ENCODE assay signal across 40 cellular contexts in genomic region chr21:40318371-40318770, GRCh38.
"Had no signal": no experiment of that assay in that cellular context is flagged by ENCODE, and none has a peak within 500 bp of the region (broad histone marks: within the 10 kb centered on the region; RNA-seq: fewer than 3 reads in every experiment).

No MANE protein-coding gene starts in this region.

- H3K27me3 ChIP-seq: adrenal gland, ascending aorta, body of pancreas, brain microvascular endothelial cell, breast epithelium, cardiac muscle cell had no signal

- H3K4me1 Mint-ChIP-seq: activated naive CD4-positive, alpha-beta T cell treated with anti-CD3 and anti-CD28 coated beads, Interleukin-2, amount 10 ng/mL, durations not matched to agents 7 days and 5 days; activated naive CD4-positive, alpha-beta T cell treated with anti-CD3 and anti-CD28 coated beads, Interleukin-2, amount 50 U/mL, for 24 hours; activated naive CD8-positive, alpha-beta T cell treated with anti-CD3 and anti-CD28 coated beads for 36 hours; activated naive CD8-positive, alpha-beta T cell treated with anti-CD3 and anti-CD28 coated beads, Interleukin-2, amount 10 ng/mL, durations not matched to agents 7 days and 5 days; activated naive CD8-positive, alpha-beta T cell treated with anti-CD3 and anti-CD28 coated beads, Interleukin-2, amount 50 U/mL, for 24 hours; activated T-helper 17 cell treated with anti-CD3 and anti-CD28 coated beads, Interleukin-2, amount 50 U/mL, for 72 hours; central memory CD8-positive, alpha-beta T cell had no signal

- H3K36me3 ChIP-seq: adrenal gland, ascending aorta, brain microvascular endothelial cell, breast epithelium, cardiac muscle cell had no signal

- H3K9me3 ChIP-seq: adrenal gland, ascending aorta, body of pancreas, breast epithelium had no signal

- ATAC-seq: activated naive CD4-positive, alpha-beta T cell treated with anti-CD3 and anti-CD28 coated beads, Interleukin-2, amount 50 U/mL, for 72 hours; activated naive CD8-positive, alpha-beta T cell treated with anti-CD3 and anti-CD28 coated beads, Interleukin-2, amount 50 U/mL, for 24 hours; activated T-cell treated with anti-CD3 and anti-CD28 coated beads, Interleukin-2, amount 50 U/mL, for 4 hours; activated T-cell treated with anti-CD3 and anti-CD28 coated beads, Interleukin-2, amount 50 U/mL, for 72 hours; activated T-helper 17 cell treated with anti-CD3 and anti-CD28 coated beads, Interleukin-2, amount 50 U/mL, for 72 hours; body of pancreas had no signal

- H3K27ac ChIP-seq: adrenal gland, ascending aorta, body of pancreas, brain microvascular endothelial cell, breast epithelium, cardiac muscle cell had no signal

- FAIRE-seq: astrocyte, bronchial epithelial cell had no signal

- H3K4me3 ChIP-seq: adrenal gland, ascending aorta, body of pancreas, breast epithelium, cardiac muscle cell had no signal

- H3K27me3 Mint-ChIP-seq: activated naive CD4-positive, alpha-beta T cell treated with anti-CD3 and anti-CD28 coated beads, Interleukin-2, amount 10 ng/mL, durations not matched to agents 7 days and 5 days; activated naive CD4-positive, alpha-beta T cell treated with anti-CD3 and anti-CD28 coated beads, Interleukin-2, amount 50 U/mL, for 24 hours; activated naive CD8-positive, alpha-beta T cell; activated naive CD8-positive, alpha-beta T cell treated with anti-CD3 and anti-CD28 coated beads, Interleukin-2, amount 10 ng/mL, durations not matched to agents 7 days and 5 days; activated naive CD8-positive, alpha-beta T cell treated with anti-CD3 and anti-CD28 coated beads, Interleukin-2, amount 50 U/mL, for 24 hours; activated T-cell treated with anti-CD3 and anti-CD28 coated beads, Interleukin-2, amount 50 U/mL, for 24 hours; activated T-helper 17 cell treated with anti-CD3 and anti-CD28 coated beads, Interleukin-2, amount 50 U/mL, for 72 hours; central memory CD8-positive, alpha-beta T cell had no signal

- H3K4me3 Mint-ChIP-seq: activated naive CD4-positive, alpha-beta T cell treated with anti-CD3 and anti-CD28 coated beads for 36 hours; activated naive CD4-positive, alpha-beta T cell treated with anti-CD3 and anti-CD28 coated beads, Interleukin-2, amount 10 ng/mL, durations not matched to agents 7 days and 5 days; activated naive CD4-positive, alpha-beta T cell treated with anti-CD3 and anti-CD28 coated beads, Interleukin-2, amount 50 U/mL, for 24 hours; activated naive CD8-positive, alpha-beta T cell; activated naive CD8-positive, alpha-beta T cell treated with anti-CD3 and anti-CD28 coated beads for 36 hours; activated naive CD8-positive, alpha-beta T cell treated with anti-CD3 and anti-CD28 coated beads, Interleukin-2, amount 10 ng/mL, durations not matched to agents 7 days and 5 days; activated naive CD8-positive, alpha-beta T cell treated with anti-CD3 and anti-CD28 coated beads, Interleukin-2, amount 50 U/mL, for 24 hours; activated T-cell treated with anti-CD3 and anti-CD28 coated beads, Interleukin-2, amount 50 U/mL, for 24 hours; activated T-cell treated with anti-CD3 and anti-CD28 coated beads, Interleukin-2, amount 50 U/mL, for 4 hours; activated T-cell treated with anti-CD3 and anti-CD28 coated beads, Interleukin-2, amount 50 U/mL, for 72 hours; activated T-helper 1 cell treated with anti-CD3 and anti-CD28 coated beads, Interleukin-12 subunit alpha, Interleukin-12 subunit beta, Interleukin-2, Interleukin-4 antibody, amounts not matched to agents 30 ng/mL and 10 ng/mL and 1 ng/mL, durations not matched to agents 14 hours and 24 hours and 36 hours; activated T-helper 17 cell treated with anti-CD3 and anti-CD28 coated beads, Interleukin-2, amount 50 U/mL, for 72 hours; brain; central memory CD8-positive, alpha-beta T cell had no signal

- H3K36me3 Mint-ChIP-seq: activated naive CD4-positive, alpha-beta T cell treated with anti-CD3 and anti-CD28 coated beads, Interleukin-2, amount 10 ng/mL, durations not matched to agents 7 days and 5 days; activated naive CD4-positive, alpha-beta T cell treated with anti-CD3 and anti-CD28 coated beads, Interleukin-2, amount 50 U/mL, for 24 hours; activated naive CD4-positive, alpha-beta T cell treated with anti-CD3 and anti-CD28 coated beads, Interleukin-2, amount 50 U/mL, for 72 hours; activated naive CD8-positive, alpha-beta T cell; activated naive CD8-positive, alpha-beta T cell treated with anti-CD3 and anti-CD28 coated beads for 36 hours; activated naive CD8-positive, alpha-beta T cell treated with anti-CD3 and anti-CD28 coated beads, Interleukin-2, amount 10 ng/mL, durations not matched to agents 7 days and 5 days had no signal

- H3K9me3 Mint-ChIP-seq: activated naive CD8-positive, alpha-beta T cell treated with anti-CD3 and anti-CD28 coated beads for 36 hours; activated T-cell treated with anti-CD3 and anti-CD28 coated beads, Interleukin-2, amount 50 U/mL, for 24 hours had no signal

- H3K27ac Mint-ChIP-seq: activated naive CD4-positive, alpha-beta T cell treated with anti-CD3 and anti-CD28 coated beads for 36 hours; activated naive CD4-positive, alpha-beta T cell treated with anti-CD3 and anti-CD28 coated beads, Interleukin-2, amount 10 ng/mL, durations not matched to agents 7 days and 5 days; activated naive CD4-positive, alpha-beta T cell treated with anti-CD3 and anti-CD28 coated beads, Interleukin-2, amount 50 U/mL, for 24 hours; activated naive CD4-positive, alpha-beta T cell treated with anti-CD3 and anti-CD28 coated beads, Interleukin-2, amount 50 U/mL, for 72 hours; activated naive CD8-positive, alpha-beta T cell; activated naive CD8-positive, alpha-beta T cell treated with anti-CD3 and anti-CD28 coated beads for 36 hours; activated naive CD8-positive, alpha-beta T cell treated with anti-CD3 and anti-CD28 coated beads, Interleukin-2, amount 10 ng/mL, durations not matched to agents 7 days and 5 days; activated naive CD8-positive, alpha-beta T cell treated with anti-CD3 and anti-CD28 coated beads, Interleukin-2, amount 50 U/mL, for 24 hours; activated T-cell treated with anti-CD3 and anti-CD28 coated beads, Interleukin-2, amount 50 U/mL, for 24 hours; activated T-cell treated with anti-CD3 and anti-CD28 coated beads, Interleukin-2, amount 50 U/mL, for 72 hours; activated T-helper 1 cell treated with anti-CD3 and anti-CD28 coated beads, Interleukin-12 subunit alpha, Interleukin-12 subunit beta, Interleukin-2, Interleukin-4 antibody, amounts not matched to agents 30 ng/mL and 10 ng/mL and 1 ng/mL, durations not matched to agents 14 hours and 24 hours and 36 hours; activated T-helper 17 cell treated with anti-CD3 and anti-CD28 coated beads, Interleukin-2, amount 50 U/mL, for 72 hours; activated T-helper 2 cell treated with anti-CD3 and anti-CD28 coated beads, Interferon-gamma antibody, Interleukin-2, Interleukin-4, amounts not matched to agents 10 μg/mL and 5 μg/mL and 100 μg/mL, durations not matched to agents 14 hours and 24 hours and 36 hours; brain had no signal

- H3K4me1 ChIP-seq: adrenal gland, ascending aorta, body of pancreas, breast epithelium had no signal

- DNase-seq: activated effector memory CD4-positive, alpha-beta T cell treated with anti-CD3 and anti-CD28 coated beads, Interleukin-2, amount 50 U/mL, for 16 hours; activated effector memory CD4-positive, alpha-beta T cell treated with Interleukin-2 at 50 U/mL for 16 hours; activated gamma-delta T cell; activated gamma-delta T cell treated with Interleukin-2 at 50 U/mL for 16 hours; activated naive CD4-positive, alpha-beta T cell; activated naive CD4-positive, alpha-beta T cell treated with anti-CD3 and anti-CD28 coated beads for 36 hours; activated naive CD4-positive, alpha-beta T cell treated with anti-CD3 and anti-CD28 coated beads, Interleukin-2, amount 10 ng/mL, durations not matched to agents 7 days and 5 days; activated naive CD4-positive, alpha-beta T cell treated with anti-CD3 and anti-CD28 coated beads, Interleukin-2, amount 50 U/mL, for 16 hours; activated naive CD4-positive, alpha-beta T cell treated with Interleukin-2 at 50 U/mL for 16 hours; activated naive CD8-positive, alpha-beta T cell treated with anti-CD3 and anti-CD28 coated beads for 36 hours; activated naive CD8-positive, alpha-beta T cell treated with anti-CD3 and anti-CD28 coated beads, Interleukin-2, amount 10 ng/mL, durations not matched to agents 7 days and 5 days; activated naive CD8-positive, alpha-beta T cell treated with anti-CD3 and anti-CD28 coated beads, Interleukin-2, amount 50 U/mL, for 24 hours; activated T-cell treated with anti-CD3 and anti-CD28 coated beads, Interleukin-2, amount 50 U/mL, for 1 hour; activated T-cell treated with anti-CD3 and anti-CD28 coated beads, Interleukin-2, amount 50 U/mL, for 24 hours; activated T-cell treated with anti-CD3 and anti-CD28 coated beads, Interleukin-2, amount 50 U/mL, for 4 hours; activated T-cell treated with anti-CD3 and anti-CD28 coated beads, Interleukin-2, amount 50 U/mL, for 48 hours; activated T-cell treated with anti-CD3 and anti-CD28 coated beads, Interleukin-2, amount 50 U/mL, for 72 hours; adrenal gland; amniotic stem cell; amygdala; anterior cingulate cortex; aorta; body of pancreas; brain microvascular endothelial cell; caudate nucleus; central memory CD4-positive, alpha-beta T cell; cerebellar nuclear complex had no signal
